Comparison of ENCODE assay signal across 25 cellular contexts in genomic region chr6:155364844-155365437, GRCh38.
"Had no signal": no experiment of that assay in that cellular context is flagged by ENCODE, and none has a peak within 500 bp of the region (broad histone marks: within the 10 kb centered on the region; RNA-seq: fewer than 3 reads in every experiment).

No MANE protein-coding gene starts in this region.

- H3K4me1 ChIP-seq: foreskin keratinocyte, psoas muscle, sigmoid colon, suprapubic skin, tibial artery, upper lobe of left lung, vagina had no signal

- H3K36me3 Mint-ChIP-seq: stimulated activated naive B cell treated with anti-CD40 and anti-IgM and Interleukin-4, amounts not matched to agents 10 μg/mL and 1 μg/mL and 100 μg/mL, for 72 hours had no signal

- H3K4me2 ChIP-seq: hepatocyte had no signal

- H3K27ac ChIP-seq: coronary artery, foreskin keratinocyte, hepatocyte, psoas muscle, sigmoid colon, skin epidermis, suprapubic skin, tibial artery, upper lobe of left lung, vagina had no signal

- H3K27me3 ChIP-seq: foreskin keratinocyte, hepatocyte, sigmoid colon, suprapubic skin, tibial artery, upper lobe of left lung, vagina had no signal

- DNase-seq: effector CD4-positive, alpha-beta T cell; endodermal cell; erythroblast; foreskin keratinocyte; head of caudate nucleus; kidney; left cardiac atrium; left ventricle myocardium superior; mesendoderm; naive B cell; occipital lobe; psoas muscle; sigmoid colon; stimulated activated CD4-positive, alpha-beta T cell treated with anti-CD3 and anti-CD28 coated beads, Interleukin-2, amount 100 ng/mL, for 24 hours; stimulated activated CD4-positive, alpha-beta T cell treated with anti-CD3 and anti-CD28 coated beads, Interleukin-4, amount 100 ng/mL, for 4 hours; stimulated activated naive B cell treated with anti-CD40 and anti-IgM and Interleukin-4, amounts not matched to agents 10 μg/mL and 1 μg/mL and 100 μg/mL, for 72 hours; tibial artery; upper lobe of left lung had no signal

- H3K4me3 ChIP-seq: coronary artery, hepatocyte, psoas muscle, sigmoid colon, skin epidermis, suprapubic skin, tibial artery, upper lobe of left lung, vagina had no signal

- H3K36me3 ChIP-seq: sigmoid colon, suprapubic skin, tibial artery, upper lobe of left lung, vagina had no signal

- H3K27ac Mint-ChIP-seq: endodermal cell; nephron; stimulated activated naive B cell treated with anti-CD40 and anti-IgM and Interleukin-4, amounts not matched to agents 10 μg/mL and 1 μg/mL and 100 μg/mL, for 72 hours had no signal

- H3K9me3 ChIP-seq: psoas muscle, suprapubic skin, upper lobe of left lung, vagina had no signal

- H3K4me3 Mint-ChIP-seq: endodermal cell; naive B cell; nephron; stimulated activated naive B cell treated with anti-CD40 and anti-IgM and Interleukin-4, amounts not matched to agents 10 μg/mL and 1 μg/mL and 100 μg/mL, for 72 hours had no signal

- H3K4me1 Mint-ChIP-seq: endodermal cell, naive B cell, nephron had no signal

- H3K79me2 ChIP-seq: hepatocyte had no signal

- ATAC-seq: foreskin keratinocyte; left cardiac atrium; left ventricle myocardium superior; psoas muscle; stimulated activated naive B cell treated with anti-CD40 and anti-IgM and Interleukin-4, amounts not matched to agents 10 μg/mL and 1 μg/mL and 100 μg/mL, for 72 hours had no signal

- H2AFZ ChIP-seq: hepatocyte had no signal

- H3K27me3 Mint-ChIP-seq: stimulated activated naive B cell treated with anti-CD40 and anti-IgM and Interleukin-4, amounts not matched to agents 10 μg/mL and 1 μg/mL and 100 μg/mL, for 72 hours had no signal

- FAIRE-seq: endothelial cell of umbilical vein, kidney had no signal
